11 cellular contexts compared by ENCODE assay signal in the genomic region with DNA sequence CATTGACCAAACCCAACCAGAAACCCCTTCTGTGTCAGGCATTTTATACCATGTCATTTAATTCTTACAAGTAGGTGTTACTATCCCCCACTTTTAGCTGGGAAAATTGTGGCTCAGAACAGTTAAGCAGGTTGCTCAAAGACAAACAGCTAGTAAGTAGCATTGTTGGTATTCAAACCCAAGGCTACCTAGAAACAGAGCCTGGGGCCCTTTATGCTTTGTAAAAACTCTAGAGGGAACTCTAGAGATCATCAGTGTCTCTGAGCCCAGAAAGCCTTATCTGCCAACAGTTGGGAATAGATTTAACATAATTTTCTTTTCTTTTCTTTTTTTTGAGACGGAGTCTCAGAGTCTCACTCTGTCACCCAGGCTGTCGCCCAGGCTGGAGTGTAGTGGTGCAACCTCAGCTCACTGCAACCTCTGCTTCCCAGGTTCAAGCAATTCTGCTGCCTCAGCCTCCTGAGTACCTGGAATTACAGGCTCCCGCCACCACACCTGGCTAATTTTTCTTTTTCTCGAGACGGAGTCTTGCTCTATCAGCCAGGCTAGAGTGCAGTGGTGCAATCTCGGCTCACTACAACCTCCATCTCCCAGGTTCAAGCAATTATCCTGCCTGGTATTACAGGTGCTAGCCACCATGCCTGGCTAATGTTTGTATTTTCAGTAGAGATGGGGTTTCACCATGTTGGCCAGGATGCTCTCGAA. TPM values are rescaled to one million over a fixed set of nuclear protein-coding genes. Genes with fewer than 3 reads are reported as not detected.
A peak's percentile ranks its signal among the peaks of the same experiment; 100 is the strongest.
DNase-seq lines count a peak whose midpoint lies in the region; ATAC-seq and TF ChIP-seq lines count a peak whose summit lies in the region.
"Had no signal": no experiment of that assay in that cellular context is flagged by ENCODE, and none has a peak within 500 bp of the region (broad histone marks: within the 10 kb centered on the region; RNA-seq: fewer than 3 reads in every experiment).

No MANE protein-coding gene starts in this region.

- POLR2A ChIA-PET in CD4-positive, alpha-beta memory T cell (lab: Charles Lee; ENCODE audit: partially characterized antibody) = interaction anchor here (1.3 to 1.8 kb wide), 2 partner anchors 49 to 50 kb away, joined by 5 to 7 read pairs; a partner anchor contains a TSS
- POLR2A ChIA-PET in activated CD4-positive, alpha-beta memory T cell treated with anti-CD3 and anti-CD28 coated beads for 36 hours (lab: Charles Lee) = no interaction called here

- TF ChIP-seq CTCF in GM23338 (conservative IDR thresholded peaks at IDR 0.05; ENCODE audit: low read depth in 2 of 2) = no peak

- no peaks in the 10 kb centered on the region for H3K36me3 Mint-ChIP-seq in CD4-positive, alpha-beta memory T cell
- no peaks in the 10 kb centered on the region for H3K36me3 Mint-ChIP-seq in GM23338 (ENCODE audit: low read depth)
- H3K36me3 Mint-ChIP-seq in activated CD4-positive, alpha-beta memory T cell treated with anti-CD3 and anti-CD28 coated beads for 36 hours = no peaks in the 10 kb centered on the region

- H3K27me3 Mint-ChIP-seq in CD4-positive, alpha-beta memory T cell = no peaks in the 10 kb centered on the region
- H3K27me3 Mint-ChIP-seq in GM23338 (ENCODE audit: insufficient read depth, low read depth, poor library complexity) = no peaks in the 10 kb centered on the region
- H3K27me3 Mint-ChIP-seq in activated CD4-positive, alpha-beta memory T cell treated with anti-CD3 and anti-CD28 coated beads for 36 hours = no peaks in the 10 kb centered on the region

- H3K4me1 ChIP-seq in CD4-positive, alpha-beta memory T cell (ENCODE audit: insufficient read depth, low read length) = peaks cover 50% of the 10 kb centered on the region
- H3K4me1 ChIP-seq in GM23338 (ENCODE audit: insufficient read depth) (peaks cover 13% of the 10 kb centered on the region), mucosa of rectum (ENCODE audit: control insufficient read depth in 2 of 2, insufficient read depth in 2 of 2, low read length in 2 of 2) (peaks cover 10 to 14% of the 10 kb centered on the region in 2 donors), Karpas-422 (ENCODE audit: low read length) (peaks cover 26% of the 10 kb centered on the region)

- H3K9me3 Mint-ChIP-seq in CD4-positive, alpha-beta memory T cell = no peaks in the 10 kb centered on the region
- no peaks in the 10 kb centered on the region for H3K9me3 Mint-ChIP-seq in GM23338
- no peaks in the 10 kb centered on the region for H3K9me3 Mint-ChIP-seq in activated CD4-positive, alpha-beta memory T cell treated with anti-CD3 and anti-CD28 coated beads for 36 hours

- DNase-seq in CD4-positive, alpha-beta memory T cell = no peak
- DNase-seq in GM23338 (ENCODE audit: low spot score) (no peak), superior temporal gyrus (ENCODE audit: extremely low spot score) (no peak), Karpas-422 (no peak)
- no peak for DNase-seq in activated CD4-positive, alpha-beta memory T cell treated with anti-CD3 and anti-CD28 coated beads for 36 hours
- DNase-seq: dorsolateral prefrontal cortex, NCI-H187 treated with DMSO at 0.1 percent for 48 hours, RPMI8226 had no signal

- H3K9me2 ChIP-seq in GM23338 (ENCODE audit: insufficient read depth) (no peaks in the 10 kb centered on the region), Karpas-422 (replicated peaks; ENCODE audit: insufficient read depth, low read length) (no peaks in the 10 kb centered on the region)

- H3K36me3 ChIP-seq in CD4-positive, alpha-beta memory T cell (ENCODE audit: insufficient read depth, low read length) = no peaks in the 10 kb centered on the region
- H3K36me3 ChIP-seq in GM23338 (ENCODE audit: insufficient read depth) = no peaks in the 10 kb centered on the region
- H3K36me3 ChIP-seq in mucosa of rectum (ENCODE audit: control insufficient read depth in 2 of 2, insufficient read depth in 2 of 2, low read length in 2 of 2) = no peaks in the 10 kb centered on the region
- no peaks in the 10 kb centered on the region for H3K36me3 ChIP-seq in Karpas-422 (ENCODE audit: insufficient read depth, low read length)
- H3K36me3 ChIP-seq: HAP-1 had no signal

- no peaks in the 10 kb centered on the region for H3K27me3 ChIP-seq in CD4-positive, alpha-beta memory T cell (ENCODE audit: insufficient read depth, low read length)
- H3K27me3 ChIP-seq in GM23338 (ENCODE audit: insufficient read depth) (no peaks in the 10 kb centered on the region), mucosa of rectum (ENCODE audit: control insufficient read depth in 2 of 2, insufficient read depth in 2 of 2, low read length in 2 of 2) (no peaks in the 10 kb centered on the region), Karpas-422 (ENCODE audit: low read length) (no peaks in the 10 kb centered on the region)
- H3K27me3 ChIP-seq: dorsolateral prefrontal cortex had no signal

- intact Hi-C loops in CD4-positive, alpha-beta memory T cell (cut with micrococcal nuclease) = loop anchor here (2.0 kb wide), 2 partner anchors 48 to 160 kb away; a partner anchor contains a TSS
- intact Hi-C loops in activated CD4-positive, alpha-beta memory T cell treated with anti-CD3 and anti-CD28 coated beads for 36 hours (cut with micrococcal nuclease) = loop anchor here (2.0 kb wide), 1 partner anchor 26 kb away; no protein-coding TSS in a partner anchor

- ATAC-seq in GM23338 = no peak
- ATAC-seq in GM21786 (IDR thresholded peaks at IDR 0.05; ENCODE audit: unreplicated experiment) = no peak

- peak overlapping the region; percentile 47 to 90 (median 84) for H3K27ac Mint-ChIP-seq in CD4-positive, alpha-beta memory T cell
- no peak overlapping the region for H3K27ac Mint-ChIP-seq in GM23338
- H3K27ac Mint-ChIP-seq in activated CD4-positive, alpha-beta memory T cell treated with anti-CD3 and anti-CD28 coated beads for 36 hours = peak overlapping the region; percentile 82

- CTCF ChIA-PET in CD4-positive, alpha-beta memory T cell (lab: Charles Lee; ENCODE audit: partially characterized antibody) = interaction anchor here (1.0 kb wide), 3 partner anchors 9 to 201 kb away, joined by 3 read pairs; no protein-coding TSS in a partner anchor
- CTCF ChIA-PET in activated CD4-positive, alpha-beta memory T cell treated with anti-CD3 and anti-CD28 coated beads for 36 hours (lab: Charles Lee) = interaction anchor here (1.4 kb wide), 1 partner anchor 201 kb away, joined by 5 read pairs; no protein-coding TSS in a partner anchor

- H3K4me3 Mint-ChIP-seq in CD4-positive, alpha-beta memory T cell = peak overlapping the region in 1 of 8 donors; percentile 67
- no peak overlapping the region for H3K4me3 Mint-ChIP-seq in GM23338
- no peak overlapping the region for H3K4me3 Mint-ChIP-seq in activated CD4-positive, alpha-beta memory T cell treated with anti-CD3 and anti-CD28 coated beads for 36 hours

- H3K9me3 ChIP-seq in CD4-positive, alpha-beta memory T cell (ENCODE audit: control insufficient read depth in 1 of 2, low read length in 2 of 2) = no peaks in the 10 kb centered on the region
- no peaks in the 10 kb centered on the region for H3K9me3 ChIP-seq in mucosa of rectum (ENCODE audit: control insufficient read depth in 2 of 2, low read length in 2 of 2)
- no peaks in the 10 kb centered on the region for H3K9me3 ChIP-seq in Karpas-422 (ENCODE audit: low read length)
- H3K9me3 ChIP-seq: HAP-1 had no signal

- H3K4me2 ChIP-seq in GM23338 (no peak overlapping the region), Karpas-422 (ENCODE audit: low read depth, low read length, poor library complexity, severe bottlenecking) (no peak overlapping the region)

- H4K20me1 ChIP-seq in GM23338 (replicated peaks; ENCODE audit: insufficient read depth) = no peaks in the 10 kb centered on the region
- no peaks in the 10 kb centered on the region for H4K20me1 ChIP-seq in Karpas-422 (ENCODE audit: insufficient read depth, low read depth, low read length)

- H3K79me2 ChIP-seq in GM23338 (replicated peaks; ENCODE audit: insufficient read depth) = no peaks in the 10 kb centered on the region
- no peaks in the 10 kb centered on the region for H3K79me2 ChIP-seq in Karpas-422 (ENCODE audit: low read length)

- peak overlapping the region; percentile 27 for H3K27ac ChIP-seq in CD4-positive, alpha-beta memory T cell (ENCODE audit: low read depth, low read length)
- H3K27ac ChIP-seq in GM23338 (ENCODE audit: low read depth) = no peak overlapping the region
- H3K27ac ChIP-seq in mucosa of rectum (ENCODE audit: low read depth in 2 of 2, low read length in 2 of 2) = peak overlapping the region; percentile 16 to 45
- no peak overlapping the region for H3K27ac ChIP-seq in Karpas-422 (ENCODE audit: low read length)

- H3K9ac ChIP-seq in mucosa of rectum (ENCODE audit: low read depth in 1 of 2, low read length in 2 of 2) (no peak overlapping the region), Karpas-422 (ENCODE audit: low read length) (no peak overlapping the region)

- no peaks in the 10 kb centered on the region for H3F3A ChIP-seq in GM23338 (replicated peaks; ENCODE audit: low read depth)

- no peak overlapping the region for H3K4me3 ChIP-seq in CD4-positive, alpha-beta memory T cell (ENCODE audit: low read length in 2 of 2)
- no peak overlapping the region for H3K4me3 ChIP-seq in GM23338
- no peak overlapping the region for H3K4me3 ChIP-seq in mucosa of rectum (ENCODE audit: low read length in 2 of 2)
- no peak overlapping the region for H3K4me3 ChIP-seq in Karpas-422 (ENCODE audit: low read length)
- H3K4me3 ChIP-seq: dorsolateral prefrontal cortex, HAP-1 had no signal

- H2AFZ ChIP-seq in GM23338 = peak overlapping the region; percentile 87; the same call in 1 of the 2 replicates
- H2AFZ ChIP-seq in Karpas-422 (ENCODE audit: low read length) = no peak overlapping the region

- H3K4me1 Mint-ChIP-seq in CD4-positive, alpha-beta memory T cell = peaks cover 25 to 43% (median 36%) of the 10 kb centered on the region in 4 donors
- peaks cover 17% of the 10 kb centered on the region for H3K4me1 Mint-ChIP-seq in GM23338
- H3K4me1 Mint-ChIP-seq in activated CD4-positive, alpha-beta memory T cell treated with anti-CD3 and anti-CD28 coated beads for 36 hours (ENCODE audit: low read depth) = peaks cover 32% of the 10 kb centered on the region

RNA-seq across cellular contexts. Expression of a gene that starts 48.5 kb away (rescaled TPM):
- 10 to 100 TPM; 45.1 to 46.9 TPM for total RNA-seq in CD4-positive, alpha-beta memory T cell
- polyA plus RNA-seq in CD4-positive, alpha-beta memory T cell = 10 to 100 TPM; 45.2 to 47.8 TPM
- 74.9 and 82.7 TPM in 2 replicates for total RNA-seq in GM23338 (2014; rRNA removed; shearing (Covaris generic))
- polyA plus RNA-seq in GM23338 (2016; fragmentation: Nextera tagmentation; extraction: Ambion mirVana) = 102 and 103 TPM in 2 replicates
- total RNA-seq in activated CD4-positive, alpha-beta memory T cell treated with anti-CD3 and anti-CD28 coated beads for 36 hours = 10 to 100 TPM; 46.1 to 48.6 TPM
- total RNA-seq in Karpas-422 (2014; rRNA removed; shearing (Covaris generic); ENCODE audit: low replicate concordance) = 62.7 and 128 TPM in 2 replicates

RNA-seq across cellular contexts. Expression of a gene that starts 49.3 kb away (rescaled TPM):
- 10 to 100 TPM; 91.5 to 92.3 TPM for total RNA-seq in CD4-positive, alpha-beta memory T cell
- polyA plus RNA-seq in CD4-positive, alpha-beta memory T cell = 10 to 100 TPM; 39.2 to 63.7 TPM
- total RNA-seq in GM23338 (2014; rRNA removed; shearing (Covaris generic)) = 76.5 and 86.1 TPM in 2 replicates
- polyA plus RNA-seq in GM23338 (2016; fragmentation: Nextera tagmentation; extraction: Ambion mirVana) = 24.9 and 31.0 TPM in 2 replicates
- total RNA-seq in activated CD4-positive, alpha-beta memory T cell treated with anti-CD3 and anti-CD28 coated beads for 36 hours = 10 to 100 TPM; 69.5 to 69.6 TPM
- 70.3 and 116 TPM in 2 replicates for total RNA-seq in Karpas-422 (2014; rRNA removed; shearing (Covaris generic); ENCODE audit: low replicate concordance)

Comparison
In these comparisons a context has a peak if more than half of its experiments do, and no peak if none do; other contexts are left out.
1. H3K27ac ChIP-seq: peak in CD4-positive, alpha-beta memory T cell (single experiment) and mucosa of rectum (2 of 2); none in GM23338 (single experiment) and Karpas-422 (single experiment).